In genomic region chr18:34158881-34159690, GRCh38 we compare ENCODE assay signal across 8 cellular contexts.
DNase-seq lines count a peak whose midpoint lies in the region; ATAC-seq, FAIRE-seq and TF ChIP-seq lines count a peak whose summit lies in the region.

No MANE protein-coding gene starts in this region.

- CTCF ChIA-PET in HEK293 (lab: Yijun Ruan, JAX) = interaction anchor here (0.5 to 1.8 kb wide), 14 partner anchors 24 to 794 kb away, joined by 3 to 8 read pairs (median 3); partner anchors contain the start of gene NOL4

- TF ChIP-seq CTCF in HEK293 (tag by site-specific recombination; IDR thresholded peaks at IDR 0.05) = peak; percentile 89
- peak; percentile 26 for TF ChIP-seq CTCF in epithelial cell of proximal tubule (conservative IDR thresholded peaks at IDR 0.05; ENCODE audit: low read depth, low read length)
- TF ChIP-seq CTCF in mesothelial cell of epicardium (IDR thresholded peaks at IDR 0.05; ENCODE audit: unreplicated experiment) = no peak
- TF ChIP-seq CTCF in natural killer cell (IDR thresholded peaks at IDR 0.05) = no peak

- intact Hi-C loops in natural killer cell (cut with micrococcal nuclease) = no loop called here

- H3K4me1 Mint-ChIP-seq in mesothelial cell of epicardium (peaks cover 7% of the 10 kb centered on the region), natural killer cell (no peaks in the 10 kb centered on the region)

- H3K4me3 Mint-ChIP-seq in mesothelial cell of epicardium = peak overlapping the region; percentile 69
- H3K4me3 Mint-ChIP-seq in natural killer cell = no peak overlapping the region

- ATAC-seq in GM21576 (IDR thresholded peaks at IDR 0.05; ENCODE audit: unreplicated experiment) (no peak), GM21390 (IDR thresholded peaks at IDR 0.05; ENCODE audit: unreplicated experiment) (no peak), natural killer cell (no peak)

- DNase-seq in NCI-H510A treated with DMSO at 0.1 percent for 48 hours (lab: John Stamatoyannopoulos, UW) (peak; percentile 99), epithelial cell of proximal tubule (ENCODE audit: low read depth) (no peak), mesothelial cell of epicardium (ENCODE audit: low spot score in 2 of 2, unreplicated experiment in 2 of 2) (peak; percentile 37 to 67), GM12891 (ENCODE audit: insufficient read length, low spot score) (no peak), natural killer cell (no peak)

- FAIRE-seq in GM12891 (lab: Jason Lieb, UNC) = no peak

- H3K27me3 Mint-ChIP-seq in mesothelial cell of epicardium (ENCODE audit: low read depth) = peaks cover 35% of the 10 kb centered on the region
- peaks cover 11 to 15% of the 10 kb centered on the region in 2 donors for H3K27me3 Mint-ChIP-seq in natural killer cell (ENCODE audit: low read depth in 2 of 2)

- H3K36me3 ChIP-seq in HEK293 (ENCODE audit: control insufficient read depth in 2 of 2, insufficient read depth in 1 of 2, low read length in 2 of 2) = no peaks in the 10 kb centered on the region

- no peak for TF ChIP-seq POLR2A in GM12891 (IDR thresholded peaks at IDR 0.05; ENCODE audit: low read depth, low read length)

- H3K36me3 Mint-ChIP-seq in mesothelial cell of epicardium (no peaks in the 10 kb centered on the region), natural killer cell (no peaks in the 10 kb centered on the region)

- H3K9me3 Mint-ChIP-seq in mesothelial cell of epicardium (no peaks in the 10 kb centered on the region), natural killer cell (peaks cover 16 to 20% of the 10 kb centered on the region in 2 donors)

- no peaks in the 10 kb centered on the region for H3K9me3 ChIP-seq in HEK293 (ENCODE audit: control insufficient read depth, insufficient read depth, low read depth, low read length)

- POLR2A ChIA-PET in HEK293 (lab: Yijun Ruan, JAX) = no interaction called here

- H3K4me3 ChIP-seq in HEK293 (ENCODE audit: low read depth, low read length) = peak overlapping the region; percentile 25
- peak overlapping the region; percentile 45 for H3K4me3 ChIP-seq in epithelial cell of proximal tubule (ENCODE audit: low read depth, low read length)

- H3K4me1 ChIP-seq in HEK293 (ENCODE audit: control insufficient read depth, insufficient read depth, low read length) = no peaks in the 10 kb centered on the region

- H3K27ac ChIP-seq in HEK293 (ENCODE audit: extremely low read depth, low read depth, low read length) = no peak overlapping the region

- no peak overlapping the region for H3K27ac Mint-ChIP-seq in mesothelial cell of epicardium
- no peak overlapping the region for H3K27ac Mint-ChIP-seq in natural killer cell

TF ChIP-seq in HEK293, 187 proteins besides CTCF, POLR2A, EP300 and RAD21 (continues in another document):
- TF ChIP-seq TCF7L2 (IDR thresholded peaks at IDR 0.05; ENCODE audit: borderline replicate concordance, low read depth, low read length) (no peak), ZNF561 (tag by site-specific recombination; IDR thresholded peaks at IDR 0.05; ENCODE audit: borderline replicate concordance) (peak; percentile 62; the same call in 1 of the 2 replicates), PRDM10 (tag by site-specific recombination; IDR thresholded peaks at IDR 0.05) (peak; percentile 54), KLF7 (tag by site-specific recombination; IDR thresholded peaks at IDR 0.05; ENCODE audit: borderline replicate concordance) (no peak), ELK4 (IDR thresholded peaks at IDR 0.05; ENCODE audit: borderline replicate concordance, low read depth, low read length) (no peak), ZNF132 (tag by site-specific recombination; IDR thresholded peaks at IDR 0.05; ENCODE audit: borderline replicate concordance) (no peak), ZNF302 (tag by site-specific recombination; IDR thresholded peaks at IDR 0.05; ENCODE audit: low read depth) (no peak), ZBTB20 (tag by site-specific recombination; IDR thresholded peaks at IDR 0.05) (peak; percentile 36; the same call in 1 of the 2 replicates), ZNF521 (tag by site-specific recombination; IDR thresholded peaks at IDR 0.05) (no peak)

TF ChIP-seq in GM12891, 5 proteins besides CTCF, POLR2A, EP300 and RAD21:
- TF ChIP-seq PAX5 (IDR thresholded peaks at IDR 0.05; ENCODE audit: insufficient read depth, low read length, severe bottlenecking) (no peak), SPI1 (IDR thresholded peaks at IDR 0.05; ENCODE audit: low read depth, low read length) (no peak; the same call in 1 of the 2 replicates), POU2F2 (IDR thresholded peaks at IDR 0.05; ENCODE audit: low read depth, low read length) (no peak), POLR2AphosphoS5 (IDR thresholded peaks at IDR 0.05; ENCODE audit: low read depth, low read length) (no peak), TAF1 (IDR thresholded peaks at IDR 0.05; ENCODE audit: low read depth, low read length) (no peak)

Comparison
In these comparisons a context has a peak if more than half of its experiments do, and no peak if none do; other contexts are left out.
1. CTCF ChIP-seq: peak in HEK293 (single experiment) and epithelial cell of proximal tubule (single experiment); none in mesothelial cell of epicardium (single experiment) and natural killer cell (single experiment).
2. DNase-seq: peak in NCI-H510A treated with DMSO at 0.1 percent for 48 hours (single experiment) and mesothelial cell of epicardium (2 of 2); none in epithelial cell of proximal tubule (single experiment), GM12891 (single experiment) and natural killer cell (single experiment).